In the genomic region with DNA sequence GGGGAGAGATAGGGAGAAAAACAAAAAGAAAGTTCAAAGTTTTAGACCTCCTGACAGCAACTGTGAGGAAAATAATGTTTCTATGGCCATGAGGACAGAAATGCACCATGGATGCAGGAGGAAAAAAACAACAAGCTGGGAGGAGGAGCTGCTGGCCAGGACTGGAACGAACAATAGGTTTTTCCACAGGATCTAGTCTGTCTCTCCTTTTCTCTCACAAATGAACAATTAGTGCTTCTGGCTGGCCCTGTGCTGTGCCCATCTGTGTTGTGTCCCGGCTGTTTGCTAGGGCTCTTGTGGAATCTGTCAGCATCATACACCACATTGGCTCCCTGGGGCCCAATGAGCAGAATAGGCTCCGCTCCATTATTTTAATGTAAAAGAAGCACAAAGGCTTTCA, we compare ENCODE assay signal across 12 cellular contexts. TPM values are rescaled to one million over a fixed set of nuclear protein-coding genes. Genes with fewer than 3 reads are reported as not detected.
DNase-seq lines count a peak whose midpoint lies in the region; ATAC-seq and TF ChIP-seq lines count a peak whose summit lies in the region.
"Had no signal": no experiment of that assay in that cellular context is flagged by ENCODE, and none has a peak within 500 bp of the region (broad histone marks: within the 10 kb centered on the region; RNA-seq: fewer than 3 reads in every experiment).

No MANE protein-coding gene starts in this region.

- H2AFZ ChIP-seq in trophoblast cell (ENCODE audit: insufficient read depth, low read length, poor library complexity): no peak overlapping the region

- peak overlapping the region; percentile 89 for H3K27ac Mint-ChIP-seq in glutamatergic neuron (ENCODE audit: unreplicated experiment)
- H3K27ac Mint-ChIP-seq: B cell had no signal

- peaks cover 6% of the 10 kb centered on the region for H3K27me3 Mint-ChIP-seq in glutamatergic neuron (ENCODE audit: unreplicated experiment)
- H3K27me3 Mint-ChIP-seq: B cell had no signal

- no peak overlapping the region for H2BK5ac ChIP-seq in trophoblast cell (ENCODE audit: low read depth, low read length, poor library complexity)

- H3K4me1 ChIP-seq in BLaER1: peaks cover 22% of the 10 kb centered on the region
- peaks cover 0 to 40% of the 10 kb centered on the region in 2 donors for H3K4me1 ChIP-seq in ascending aorta
- H3K4me1 ChIP-seq in trophoblast cell (ENCODE audit: control insufficient read depth in 1 of 2, insufficient read depth in 2 of 2, low read length in 2 of 2): peaks cover 0 to 5% of the 10 kb centered on the region in 2 experiments
- peaks cover 0 to 11% (median 1%) of the 10 kb centered on the region in 4 donors for H3K4me1 ChIP-seq in right lobe of liver
- H3K4me1 ChIP-seq in lower lobe of right lung: peaks cover 9% of the 10 kb centered on the region

- no peak overlapping the region for H3K23ac ChIP-seq in trophoblast cell (ENCODE audit: low read length)

- WGBS in trophoblast cell (ENCODE audit: extremely low coverage, insufficient coverage, insufficient read length): no CpG with 5 or more reads among the region's 3 CpGs
- WGBS in right lobe of liver (ENCODE audit: insufficient coverage, low coverage, low lambda C conversion rate, missing lambda C conversion rate): 100% methylated on average over 3 of the region's 3 CpGs

- intact Hi-C loops in ascending aorta (cut with DNase I): loop anchor here (2.0 to 5.0 kb wide), 5 partner anchors 15 to 1762 kb away; a partner anchor contains a TSS
- intact Hi-C loops in right lobe of liver (cut with DNase I): no loop called here
- intact Hi-C loops in lower lobe of right lung (cut with DNase I): no loop called here

- no peak for TF ChIP-seq POLR2A in right lobe of liver (IDR thresholded peaks at IDR 0.05)

- H3K36me3 ChIP-seq in BLaER1 (peaks cover 27% of the 10 kb centered on the region; the same call in 1 of the 2 replicates), ascending aorta (peaks cover 0 to 23% of the 10 kb centered on the region in 2 donors), trophoblast cell (ENCODE audit: control insufficient read depth in 1 of 2, insufficient read depth in 2 of 2, low read length in 2 of 2) (peaks cover 0 to 2% of the 10 kb centered on the region in 2 experiments), right lobe of liver (peaks cover 0 to 2% (median 0%) of the 10 kb centered on the region in 4 donors), lower lobe of right lung (peaks cover 39% of the 10 kb centered on the region)

- no peak for ATAC-seq in right lobe of liver
- no peak for ATAC-seq in lower lobe of right lung

- H3K36me3 Mint-ChIP-seq in glutamatergic neuron (ENCODE audit: unreplicated experiment): peaks cover 14% of the 10 kb centered on the region

- no peaks in the 10 kb centered on the region for H3K79me2 ChIP-seq in trophoblast cell (ENCODE audit: control insufficient read depth, insufficient read depth, low read length, poor library complexity)

- H4K12ac ChIP-seq in trophoblast cell (ENCODE audit: low read depth, low read length): no peak overlapping the region

- peak overlapping the region; percentile 47 for H3K4me3 Mint-ChIP-seq in glutamatergic neuron (ENCODE audit: unreplicated experiment)
- H3K4me3 Mint-ChIP-seq: B cell had no signal

- H3K18ac ChIP-seq in trophoblast cell (ENCODE audit: low read length): no peak overlapping the region

- H3K9me3 ChIP-seq in BLaER1 (peaks cover 27% of the 10 kb centered on the region), ascending aorta (no peaks in the 10 kb centered on the region), trophoblast cell (ENCODE audit: insufficient read depth, low read depth, low read length) (no peaks in the 10 kb centered on the region), right lobe of liver (no peaks in the 10 kb centered on the region), lower lobe of right lung (no peaks in the 10 kb centered on the region)

- peaks cover 29% of the 10 kb centered on the region for H3K4me1 Mint-ChIP-seq in glutamatergic neuron (ENCODE audit: low read depth, unreplicated experiment)
- H3K4me1 Mint-ChIP-seq: B cell had no signal

- H3K4me3 ChIP-seq in BLaER1: peak overlapping the region; percentile 38; the same call in 1 of the 2 replicates
- peak overlapping the region; percentile 18 to 30 for H3K4me3 ChIP-seq in ascending aorta
- H3K4me3 ChIP-seq in trophoblast cell (ENCODE audit: low read depth, low read length): no peak overlapping the region
- H3K4me3 ChIP-seq in right lobe of liver: no peak overlapping the region
- H3K4me3 ChIP-seq in lower lobe of right lung: no peak overlapping the region

- H2BK120ac ChIP-seq in trophoblast cell (ENCODE audit: insufficient read depth, low read length, poor library complexity): no peak overlapping the region

- no peak overlapping the region for H3K14ac ChIP-seq in trophoblast cell (ENCODE audit: low read length)

- no peak overlapping the region for H2BK12ac ChIP-seq in trophoblast cell (ENCODE audit: low read length)

- H3K4ac ChIP-seq in trophoblast cell (ENCODE audit: low read depth, low read length): no peak overlapping the region

- H4K91ac ChIP-seq in trophoblast cell (ENCODE audit: low read depth, low read length): peak overlapping the region; percentile 24

- H3K27me3 ChIP-seq in BLaER1 (no peaks in the 10 kb centered on the region), ascending aorta (no peaks in the 10 kb centered on the region), trophoblast cell (ENCODE audit: insufficient read depth, low read length) (no peaks in the 10 kb centered on the region), right lobe of liver (no peaks in the 10 kb centered on the region), lower lobe of right lung (ENCODE audit: low read depth) (no peaks in the 10 kb centered on the region)

- H3K27ac ChIP-seq in BLaER1 (peak overlapping the region; percentile 65), ascending aorta (peak overlapping the region; percentile 71 to 72), trophoblast cell (ENCODE audit: low read depth, low read length) (peak overlapping the region; percentile 81), right lobe of liver (no peak overlapping the region), lower lobe of right lung (no peak overlapping the region)
- H3K27ac ChIP-seq: HL-60 had no signal

- no peaks in the 10 kb centered on the region for H4K20me1 ChIP-seq in BLaER1

- no peak for TF ChIP-seq CTCF in ascending aorta (IDR thresholded peaks at IDR 0.05)
- no peak for TF ChIP-seq CTCF in glutamatergic neuron (IDR thresholded peaks at IDR 0.05; ENCODE audit: partially characterized antibody, unreplicated experiment)
- no peak for TF ChIP-seq CTCF in right lobe of liver (IDR thresholded peaks at IDR 0.05)
- TF ChIP-seq CTCF in lower lobe of right lung (IDR thresholded peaks at IDR 0.05): no peak

- DNase-seq in ascending aorta (ENCODE audit: low spot score in 2 of 2) (no peak), glutamatergic neuron (peak; percentile 64), trophoblast cell (no peak), NCI-H187 (lab: John Stamatoyannopoulos, UW) (no peak), right lobe of liver (no peak), lower lobe of right lung (no peak), NCI-H146 (lab: John Stamatoyannopoulos, UW) (no peak)
- DNase-seq: GF-D8, NCI-H1105 had no signal

- H3K9me3 Mint-ChIP-seq in glutamatergic neuron (ENCODE audit: unreplicated experiment): peaks cover 4% of the 10 kb centered on the region

- H4K8ac ChIP-seq in trophoblast cell (ENCODE audit: low read depth, low read length): peak overlapping the region; percentile 54

- no peak overlapping the region for H2AK5ac ChIP-seq in trophoblast cell (ENCODE audit: low read length)

- H3K4me2 ChIP-seq in BLaER1 (peak overlapping the region; percentile 74), trophoblast cell (ENCODE audit: low read length) (peak overlapping the region; percentile 38)

- H3K79me1 ChIP-seq in trophoblast cell (ENCODE audit: low read length): peaks cover 3% of the 10 kb centered on the region

- H3K9ac ChIP-seq in BLaER1: peak overlapping the region; percentile 39
- H3K9ac ChIP-seq in trophoblast cell (ENCODE audit: low read length): no peak overlapping the region

RNA-seq across cellular contexts. Expression of a gene that starts 15.2 kb away (rescaled TPM):
- total RNA-seq in ascending aorta: 90.9 TPM
- 22.9 TPM for total RNA-seq in glutamatergic neuron (ENCODE audit: unreplicated experiment)
- 5.5 and 7.4 TPM in 2 replicates for polyA plus RNA-seq in trophoblast cell (2013)
- total RNA-seq in right lobe of liver: 1 to 10 TPM; 3.2 to 6.7 (median 5.1) TPM
- total RNA-seq in lower lobe of right lung: 13.5 TPM

Comparison
In these comparisons a context has a peak if more than half of its experiments do, and no peak if none do; other contexts are left out.
1. H3K27ac ChIP-seq: peak in BLaER1 (single experiment), ascending aorta (2 of 2) and trophoblast cell (single experiment); none in right lobe of liver (0 of 3) and lower lobe of right lung (single experiment).
2. H3K4me3 ChIP-seq: peak in BLaER1 (single experiment) and ascending aorta (2 of 2); none in trophoblast cell (single experiment), right lobe of liver (0 of 3) and lower lobe of right lung (single experiment).